Comparison of ENCODE assay signal across 25 cellular contexts in genomic region chr21:31243611-31244010, GRCh38.
"Had no signal": no experiment of that assay in that cellular context is flagged by ENCODE, and none has a peak within 500 bp of the region (broad histone marks: within the 10 kb centered on the region; RNA-seq: fewer than 3 reads in every experiment).

No MANE protein-coding gene starts in this region.

- H3K36me3 ChIP-seq: gastrocnemius medialis, left lung had no signal

- H3K9me3 ChIP-seq: gastrocnemius medialis had no signal

- ATAC-seq: gastrocnemius medialis; heart right ventricle; left cardiac atrium; left lung; left ventricle myocardium superior; lower lobe of right lung; mucosa of descending colon; naive thymus-derived CD8-positive, alpha-beta T cell had no signal

- DNase-seq: dermis blood vessel endothelial cell; dorsolateral prefrontal cortex; effector CD4-positive, alpha-beta T cell; effector memory CD4-positive, alpha-beta T cell; erythroblast; esophagus squamous epithelium; foreskin fibroblast; foreskin melanocyte; gastrocnemius medialis; glutamatergic neuron; head of caudate nucleus; heart right ventricle; hippocampal formation; left cardiac atrium; left lung; left ventricle myocardium superior; lower lobe of right lung; mesenchymal stem cell; mucosa of descending colon; naive B cell; naive thymus-derived CD8-positive, alpha-beta T cell had no signal

- H3K27me3 ChIP-seq: esophagus squamous epithelium, gastrocnemius medialis, heart right ventricle, left lung had no signal

- H3K4me3 ChIP-seq: coronary artery, dorsolateral prefrontal cortex, esophagus squamous epithelium, gastrocnemius medialis, heart right ventricle, left lung, lower lobe of right lung, mucosa of descending colon had no signal

- FAIRE-seq: islet of Langerhans, keratinocyte had no signal

- H3K27ac ChIP-seq: coronary artery, dorsolateral prefrontal cortex, epithelial cell of prostate, esophagus squamous epithelium, gastrocnemius medialis, heart right ventricle, left lung, lower lobe of right lung had no signal

- H3K4me1 ChIP-seq: esophagus squamous epithelium, gastrocnemius medialis, heart right ventricle, left lung, lower lobe of right lung had no signal
